Comparison of ENCODE assay signal across 23 cellular contexts in genomic region chr12:53776872-53777271, GRCh38. TPM values are rescaled to one million over a fixed set of nuclear protein-coding genes. Genes with fewer than 3 reads are reported as not detected.
DNase-seq lines count a peak whose midpoint lies in the region; ATAC-seq and TF ChIP-seq lines count a peak whose summit lies in the region.
"Had no signal": no experiment of that assay in that cellular context is flagged by ENCODE, and none has a peak within 500 bp of the region (broad histone marks: within the 10 kb centered on the region; RNA-seq: fewer than 3 reads in every experiment).

No MANE protein-coding gene starts in this region.

- H3K4me3 ChIP-seq in OCI-LY3 (ENCODE audit: low read length) (no peak overlapping the region), Panc1 (ENCODE audit: low read depth in 2 of 2, low read length in 2 of 2) (no peak overlapping the region), uterus (no peak overlapping the region), Caco-2 (ENCODE audit: low read depth, low read length) (no peak overlapping the region)
- H3K4me3 ChIP-seq: A549; BLaER1 treated with 17β-estradiol and CSF1 and Interleukin-3, amounts not matched to agents 10 nM and 100 nM; GM23248 had no signal

- H3K4me3 Mint-ChIP-seq in Caco-2 (ENCODE audit: unreplicated experiment) = no peak overlapping the region
- H3K4me3 Mint-ChIP-seq: CD4-positive, alpha-beta memory T cell had no signal

- H3K9me3 ChIP-seq in OCI-LY3 (ENCODE audit: insufficient read depth, low read length) (no peaks in the 10 kb centered on the region), Panc1 (ENCODE audit: control insufficient read depth, insufficient read depth, low read depth, low read length) (no peaks in the 10 kb centered on the region), uterus (no peaks in the 10 kb centered on the region), Caco-2 (no peaks in the 10 kb centered on the region)
- H3K9me3 ChIP-seq: A549; BE2C; BLaER1 treated with 17β-estradiol and CSF1 and Interleukin-3, amounts not matched to agents 10 nM and 100 nM had no signal

- peaks cover 6% of the 10 kb centered on the region for H3K27me3 Mint-ChIP-seq in Caco-2 (ENCODE audit: insufficient read depth, unreplicated experiment)

- BruUV-seq in Panc1 (replicated peaks; lab: Mats Ljungman, UMichigan) (no TSS peak), Caco-2 (replicated peaks; lab: Mats Ljungman, UMichigan) (no TSS peak)

- H3K4me1 ChIP-seq in OCI-LY3 (ENCODE audit: low read length) (peaks cover 23% of the 10 kb centered on the region), Panc1 (ENCODE audit: control insufficient read depth, insufficient read depth, low read length) (peaks cover 39% of the 10 kb centered on the region), uterus (peaks cover 0 to 7% of the 10 kb centered on the region in 2 donors), Caco-2 (no peaks in the 10 kb centered on the region)
- H3K4me1 ChIP-seq: BE2C; BLaER1 treated with 17β-estradiol and CSF1 and Interleukin-3, amounts not matched to agents 10 nM and 100 nM had no signal

- CTCF ChIA-PET in Panc1 (lab: Charles Lee) = no interaction called here
- CTCF ChIA-PET in Caco-2 (lab: Charles Lee) = interaction anchor here (0.6 kb wide), 1 partner anchor 8 kb away, joined by 3 read pairs; no protein-coding TSS in a partner anchor

- H4K20me1 ChIP-seq in OCI-LY3 (ENCODE audit: insufficient read depth, low read length) = no peaks in the 10 kb centered on the region
- H4K20me1 ChIP-seq: BLaER1 treated with 17β-estradiol and CSF1 and Interleukin-3, amounts not matched to agents 10 nM and 100 nM had no signal

- H3K4me1 Mint-ChIP-seq in Caco-2 (ENCODE audit: low read depth, unreplicated experiment) = peaks cover 14% of the 10 kb centered on the region
- H3K4me1 Mint-ChIP-seq: CD4-positive, alpha-beta memory T cell had no signal

- peak overlapping the region; percentile 47 for H3K4me2 ChIP-seq in OCI-LY3 (ENCODE audit: low read length)
- H3K4me2 ChIP-seq: A549; BLaER1 treated with 17β-estradiol and CSF1 and Interleukin-3, amounts not matched to agents 10 nM and 100 nM had no signal

- H2AFZ ChIP-seq in OCI-LY3 (ENCODE audit: low read depth, low read length) = no peak overlapping the region
- H2AFZ ChIP-seq: GM23248 had no signal

- intact Hi-C loops in Panc1 (cut with micrococcal nuclease; ENCODE audit: unreplicated experiment) = no loop called here
- intact Hi-C loops in uterus (cut with DNase I; ENCODE audit: low total_unique reads) = no loop called here
- intact Hi-C loops in Caco-2 (cut with micrococcal nuclease; ENCODE audit: unreplicated experiment) = no loop called here

- TF ChIP-seq CTCF in C4-2B (conservative IDR thresholded peaks at IDR 0.05) (no peak), OCI-LY3 (IDR thresholded peaks at IDR 0.05; ENCODE audit: low read depth, low read length) (no peak), Panc1 (IDR thresholded peaks at IDR 0.05) (no peak), uterus (IDR thresholded peaks at IDR 0.05) (no peak), Caco-2 (IDR thresholded peaks at IDR 0.05; ENCODE audit: insufficient read depth in 1 of 2, low read depth in 1 of 2, low read length in 1 of 2, severe bottlenecking in 1 of 2, unreplicated experiment in 1 of 2) (no peak)

- H3K27ac ChIP-seq in C4-2B = peak overlapping the region; percentile 83; the same call in 1 of the 2 replicates
- no peak overlapping the region for H3K27ac ChIP-seq in OCI-LY3 (ENCODE audit: low read length)
- peak overlapping the region; percentile 91 for H3K27ac ChIP-seq in Panc1 (ENCODE audit: low read length)
- H3K27ac ChIP-seq in uterus = peak overlapping the region; percentile 82 to 89
- H3K27ac ChIP-seq: A549; BLaER1 treated with 17β-estradiol and CSF1 and Interleukin-3, amounts not matched to agents 10 nM and 100 nM; GM23248 had no signal

- H3K9ac ChIP-seq in OCI-LY3 (ENCODE audit: low read length) = no peak overlapping the region
- H3K9ac ChIP-seq: BLaER1 treated with 17β-estradiol and CSF1 and Interleukin-3, amounts not matched to agents 10 nM and 100 nM; GM23248 had no signal

- no peaks in the 10 kb centered on the region for H3K36me3 Mint-ChIP-seq in Caco-2 (ENCODE audit: insufficient read depth, unreplicated experiment)
- H3K36me3 Mint-ChIP-seq: CD4-positive, alpha-beta memory T cell had no signal

- in situ Hi-C loops in Panc1 (cut with HindIII; ENCODE audit: low pct_unique_long_range_greater_than_20kb, low sequenced_read_pairs) = no loop called here

- no peaks in the 10 kb centered on the region for H3K79me2 ChIP-seq in OCI-LY3 (ENCODE audit: low read length)

- no peak for TF ChIP-seq POLR2A in uterus (IDR thresholded peaks at IDR 0.05)

- H3K27ac Mint-ChIP-seq in Caco-2 (ENCODE audit: unreplicated experiment) = no peak overlapping the region

- H3K36me3 ChIP-seq in OCI-LY3 (replicated peaks; ENCODE audit: low read depth, low read length) = no peaks in the 10 kb centered on the region
- H3K36me3 ChIP-seq in Panc1 (ENCODE audit: control insufficient read depth, insufficient read depth, low read length) = no peaks in the 10 kb centered on the region
- no peaks in the 10 kb centered on the region for H3K36me3 ChIP-seq in uterus
- H3K36me3 ChIP-seq in Caco-2 (ENCODE audit: control insufficient read depth, insufficient read depth, low read length) = no peaks in the 10 kb centered on the region
- H3K36me3 ChIP-seq: BE2C; BLaER1 treated with 17β-estradiol and CSF1 and Interleukin-3, amounts not matched to agents 10 nM and 100 nM had no signal

- DNase-seq in Panc1 (ENCODE audit: low read depth, low spot score) = peak; percentile 75
- DNase-seq in uterus = no peak
- no peak for DNase-seq in Caco-2
- DNase-seq in DMS153 treated with DMSO at 0.1 percent for 48 hours (lab: John Stamatoyannopoulos, UW; ENCODE audit: unreplicated experiment) = no peak
- DNase-seq: 8988T; ACHN; AML-193; BE2C; CD4-positive, alpha-beta memory T cell; DMS 273 treated with DMSO at 0.1 percent for 48 hours; DMS79 treated with DMSO at 0.1 percent for 48 hours; GF-D8; GM23248; H7; HCEC 1CT had no signal

- H3K27me3 ChIP-seq in OCI-LY3 (ENCODE audit: low read depth, low read length) = peaks cover 19% of the 10 kb centered on the region
- H3K27me3 ChIP-seq in Panc1 (ENCODE audit: control insufficient read depth, insufficient read depth, low read length) = no peaks in the 10 kb centered on the region
- no peaks in the 10 kb centered on the region for H3K27me3 ChIP-seq in uterus
- H3K27me3 ChIP-seq in Caco-2 (replicated peaks; ENCODE audit: control insufficient read depth, insufficient read depth, low read length) = no peaks in the 10 kb centered on the region

- POLR2A ChIA-PET in Panc1 (lab: Charles Lee) = no interaction called here
- POLR2A ChIA-PET in Caco-2 (lab: Charles Lee) = no interaction called here

- no peaks in the 10 kb centered on the region for H3K9me3 Mint-ChIP-seq in Caco-2 (ENCODE audit: unreplicated experiment)
- H3K9me3 Mint-ChIP-seq: CD4-positive, alpha-beta memory T cell had no signal

- ATAC-seq in Panc1 (peak; percentile 70), GM21390 (IDR thresholded peaks at IDR 0.05; ENCODE audit: unreplicated experiment) (no peak)

RNA-seq across cellular contexts. Expression of gene CISTR, which starts 25.1 kb away (rescaled TPM):
- not detected for total RNA-seq in Panc1 (2021; ENCODE audit: unreplicated experiment)
- not detected for polyA plus RNA-seq in Panc1 (2012; ENCODE audit: insufficient read length)
- total RNA-seq in uterus = not detected
- total RNA-seq in Caco-2 (2022) = not detected in 2 replicates
- total RNA-seq: CD4-positive, alpha-beta memory T cell; Daoy; G401; GM23248; H1; H7 had no signal
- polyA plus RNA-seq: A549; CD4-positive, alpha-beta memory T cell; GM23248; H1 had no signal

RNA-seq across cellular contexts. Expression of gene CALCOCO1, which starts 49.6 kb away (rescaled TPM):
- 48.0 TPM for total RNA-seq in Panc1 (2021; ENCODE audit: unreplicated experiment)
- polyA plus RNA-seq in Panc1 (2012; ENCODE audit: insufficient read length) = 49.2 TPM
- total RNA-seq in uterus = 100 to 1,000 TPM; 121 to 219 (median 152) TPM
- 19.3 and 21.4 TPM in 2 replicates for total RNA-seq in Caco-2 (2022)
